ENCODE assay signal across 24 cellular contexts in genomic region chr15:62841891-62842559, GRCh38.
DNase-seq lines count a peak whose midpoint lies in the region; ATAC-seq and TF ChIP-seq lines count a peak whose summit lies in the region.
"Had no signal": no experiment of that assay in that cellular context is flagged by ENCODE, and none has a peak within 500 bp of the region (broad histone marks: within the 10 kb centered on the region; RNA-seq: fewer than 3 reads in every experiment).

No MANE protein-coding gene starts in this region.

- TF ChIP-seq RAD21 in IMR-90 (IDR thresholded peaks at IDR 0.05; ENCODE audit: low read length) = no peak

- no peak overlapping the region for H2AFZ ChIP-seq in IMR-90 (replicated peaks; ENCODE audit: low read length, poor library complexity)

- H3K27me3 Mint-ChIP-seq in activated CD8-positive, alpha-beta memory T cell treated with anti-CD3 and anti-CD28 coated beads, Interleukin-2, amount 10 ng/mL, durations not matched to agents 7 days and 5 days = peaks cover 2% of the 10 kb centered on the region
- H3K27me3 Mint-ChIP-seq: activated naive CD8-positive, alpha-beta T cell had no signal

- H4K8ac ChIP-seq in IMR-90 (ENCODE audit: low read depth in 2 of 2, low read length in 2 of 2) = no peak overlapping the region

- CTCF ChIA-PET in IMR-90 (lab: Yijun Ruan, JAX) = interaction anchor here (1.3 kb wide), 1 partner anchor 12 kb away, joined by 3 read pairs; no protein-coding TSS in a partner anchor
- CTCF ChIA-PET in activated CD8-positive, alpha-beta memory T cell treated with anti-CD3 and anti-CD28 coated beads, Interleukin-2, amount 10 ng/mL, durations not matched to agents 7 days and 5 days (lab: Charles Lee) = no interaction called here

- no peak for DNase-seq in IMR-90
- no peak for DNase-seq in left colon
- DNase-seq in activated CD8-positive, alpha-beta memory T cell treated with anti-CD3 and anti-CD28 coated beads, Interleukin-2, amount 10 ng/mL, durations not matched to agents 7 days and 5 days = no peak
- no peak for DNase-seq in activated T-cell treated with anti-CD3 and anti-CD28 coated beads for 4 hours
- DNase-seq in stimulated activated CD4-positive, alpha-beta T cell treated with anti-CD3 and anti-CD28 coated beads, Interleukin-15, amount 100 ng/mL, for 24 hours = no peak
- DNase-seq: activated CD4-positive, CD25-positive, alpha-beta regulatory T cell; activated CD8-positive, alpha-beta memory T cell treated with anti-CD3 and anti-CD28 coated beads, Interleukin-2, amount 50 U/mL, for 4 hours; aorta; DMS53; foreskin keratinocyte; H9; hippocampal formation; mucosa of descending colon; NCI-H1092 treated with DMSO at 0.1 percent for 48 hours; NCI-H2029; NCI-H524 treated with DMSO at 0.1 percent for 48 hours; NK-92 treated with Interleukin-12 subunit alpha and Interleukin-12 subunit beta, amount 100 ng/mL, for 24 hours; stimulated activated naive CD4-positive, alpha-beta T cell treated with Interleukin-2 at 50 U/mL for 16 hours; thyroid gland had no signal

- H3K9ac ChIP-seq in IMR-90 (ENCODE audit: low read depth, low read length) (no peak overlapping the region), rectal smooth muscle tissue (ENCODE audit: low read length) (no peak overlapping the region)
- H3K9ac ChIP-seq: BLaER1 treated with 17β-estradiol and CSF1 and Interleukin-3, amounts not matched to agents 10 nM and 100 nM had no signal

- H3K9me3 Mint-ChIP-seq in activated CD8-positive, alpha-beta memory T cell treated with anti-CD3 and anti-CD28 coated beads, Interleukin-2, amount 10 ng/mL, durations not matched to agents 7 days and 5 days (ENCODE audit: low read depth) = no peaks in the 10 kb centered on the region
- H3K9me3 Mint-ChIP-seq: H9 had no signal

- H3K14ac ChIP-seq in IMR-90 (replicated peaks; ENCODE audit: low read depth, low read length) = 0 out of 2 replicates have a peak overlapping the region, but pooled peaks have one; percentile 10

- no peak overlapping the region for H3K4ac ChIP-seq in IMR-90 (ENCODE audit: low read depth, low read length)

- peak overlapping the region; percentile 40; the same call in 1 of the 2 replicates for H2BK20ac ChIP-seq in IMR-90 (ENCODE audit: low read depth, low read length)

- H3K36me3 ChIP-seq in IMR-90 (ENCODE audit: control insufficient read depth, insufficient read depth, low read length) (peaks cover 11% of the 10 kb centered on the region; the same call in 1 of the 2 replicates), gastroesophageal sphincter (peaks cover 0 to 53% of the 10 kb centered on the region in 2 donors), rectal smooth muscle tissue (ENCODE audit: control insufficient read depth, insufficient read depth, low read length) (peaks cover 22% of the 10 kb centered on the region)

- POLR2A ChIA-PET in IMR-90 (lab: Charles Lee; ENCODE audit: unreplicated experiment) = no interaction called here

- H3K36me3 Mint-ChIP-seq in activated CD8-positive, alpha-beta memory T cell treated with anti-CD3 and anti-CD28 coated beads, Interleukin-2, amount 10 ng/mL, durations not matched to agents 7 days and 5 days = no peaks in the 10 kb centered on the region
- H3K36me3 Mint-ChIP-seq: activated naive CD8-positive, alpha-beta T cell had no signal

- no peaks in the 10 kb centered on the region for H4K20me1 ChIP-seq in IMR-90 (ENCODE audit: insufficient read depth, low read length)
- H4K20me1 ChIP-seq: BLaER1 treated with 17β-estradiol and CSF1 and Interleukin-3, amounts not matched to agents 10 nM and 100 nM had no signal

- H3K27ac ChIP-seq in IMR-90 (ENCODE audit: insufficient read depth, low read length) (no peak overlapping the region), gastroesophageal sphincter (peak overlapping the region; percentile 40 to 68 (median 64)), rectal smooth muscle tissue (ENCODE audit: low read depth, low read length) (peak overlapping the region; percentile 51)
- H3K27ac ChIP-seq: BLaER1 treated with 17β-estradiol and CSF1 and Interleukin-3, amounts not matched to agents 10 nM and 100 nM; foreskin keratinocyte; thyroid gland had no signal

- intact Hi-C loops in IMR-90 (cut with micrococcal nuclease) (no loop called here), left colon (cut with DNase I, micrococcal nuclease) (loop anchor here in 1 of 2 donors (10.0 kb wide), 2 partner anchors 63 to 67 kb away; no protein-coding TSS in a partner anchor)

- H3K4me2 ChIP-seq in IMR-90 (ENCODE audit: low read depth, low read length) = no peak overlapping the region
- H3K4me2 ChIP-seq: BLaER1 treated with 17β-estradiol and CSF1 and Interleukin-3, amounts not matched to agents 10 nM and 100 nM had no signal

- TF ChIP-seq CTCF in IMR-90 (conservative IDR thresholded peaks at IDR 0.05; ENCODE audit: low read depth, low read length) (no peak), gastroesophageal sphincter (IDR thresholded peaks at IDR 0.05) (no peak)

- no peak for TF ChIP-seq POLR2A in IMR-90 (IDR thresholded peaks at IDR 0.05; ENCODE audit: low read depth, low read length)
- no peak for TF ChIP-seq POLR2A in gastroesophageal sphincter (IDR thresholded peaks at IDR 0.05)

- H3K4me1 ChIP-seq in IMR-90 (ENCODE audit: control insufficient read depth, insufficient read depth, low read length) (peaks cover 3% of the 10 kb centered on the region; the same call in 1 of the 2 replicates), gastroesophageal sphincter (peaks cover 0 to 31% (median 0%) of the 10 kb centered on the region in 3 donors), rectal smooth muscle tissue (ENCODE audit: control insufficient read depth, insufficient read depth, low read length) (no peaks in the 10 kb centered on the region)
- H3K4me1 ChIP-seq: BLaER1 treated with 17β-estradiol and CSF1 and Interleukin-3, amounts not matched to agents 10 nM and 100 nM; foreskin keratinocyte; thyroid gland had no signal

- WGBS in IMR-90 (ENCODE audit: extremely low coverage in 2 of 2, insufficient read length in 1 of 2), 2 experiments = 90% methylated on average over 3 of the region's 10 CpGs; no CpG with 5 or more reads in 1 of the 2 experiments
- 47 to 69% methylated on average over 7 to 10 of the region's 10 CpGs for WGBS in gastroesophageal sphincter (ENCODE audit: low coverage in 1 of 2), 2 donors

- H3K79me1 ChIP-seq in IMR-90 (ENCODE audit: low read depth in 1 of 2, low read length in 2 of 2) = 0 out of 4 replicates have a peak, but pooled peaks cover 0 to 3% of the 10 kb centered on the region in 2 experiments

- no peak for TF ChIP-seq EP300 in gastroesophageal sphincter (IDR thresholded peaks at IDR 0.05)

- no peak overlapping the region for H2AK9ac ChIP-seq in IMR-90 (replicated peaks; ENCODE audit: low read depth, low read length, poor library complexity)

- H3K4me1 Mint-ChIP-seq in activated CD8-positive, alpha-beta memory T cell treated with anti-CD3 and anti-CD28 coated beads, Interleukin-2, amount 10 ng/mL, durations not matched to agents 7 days and 5 days = no peaks in the 10 kb centered on the region

- ATAC-seq in IMR-90 (ENCODE audit: low read depth) (no peak), gastroesophageal sphincter (peak; percentile 22), left colon (peak; percentile 58)
- no peak for ATAC-seq in activated CD8-positive, alpha-beta memory T cell treated with anti-CD3 and anti-CD28 coated beads, Interleukin-2, amount 10 ng/mL, durations not matched to agents 7 days and 5 days
- ATAC-seq: esophagus mucosa, foreskin keratinocyte, mucosa of descending colon had no signal

- H2BK120ac ChIP-seq in IMR-90 (ENCODE audit: low read depth, low read length) = 0 out of 2 replicates have a peak overlapping the region, but pooled peaks have one; percentile 10

- H3K27me3 ChIP-seq in IMR-90 (ENCODE audit: control insufficient read depth, insufficient read depth, low read length) (no peaks in the 10 kb centered on the region), gastroesophageal sphincter (no peaks in the 10 kb centered on the region), rectal smooth muscle tissue (ENCODE audit: control insufficient read depth, insufficient read depth, low read length) (no peaks in the 10 kb centered on the region)
- H3K27me3 ChIP-seq: BLaER1 treated with 17β-estradiol and CSF1 and Interleukin-3, amounts not matched to agents 10 nM and 100 nM; foreskin keratinocyte; thyroid gland had no signal

- peak overlapping the region; percentile 58; the same call in 1 of the 2 replicates for H2AK5ac ChIP-seq in IMR-90 (ENCODE audit: low read depth, low read length)

- no peak overlapping the region for H3K4me3 ChIP-seq in IMR-90 (ENCODE audit: insufficient read depth, low read depth, low read length)
- H3K4me3 ChIP-seq in gastroesophageal sphincter = no peak overlapping the region
- H3K4me3 ChIP-seq in rectal smooth muscle tissue (ENCODE audit: low read length) = no peak overlapping the region
- H3K4me3 ChIP-seq: BLaER1 treated with 17β-estradiol and CSF1 and Interleukin-3, amounts not matched to agents 10 nM and 100 nM; mucosa of descending colon; thyroid gland had no signal

- in situ Hi-C loops in IMR-90 (cut with MboI; ENCODE audit: low sequenced_read_pairs) = no loop called here

- no peak overlapping the region for H2BK15ac ChIP-seq in IMR-90 (ENCODE audit: low read depth, low read length)

- no peak overlapping the region for H3K18ac ChIP-seq in IMR-90 (ENCODE audit: low read depth, low read length)

- H3K4me3 Mint-ChIP-seq in activated CD8-positive, alpha-beta memory T cell treated with anti-CD3 and anti-CD28 coated beads, Interleukin-2, amount 10 ng/mL, durations not matched to agents 7 days and 5 days = no peak overlapping the region
- H3K4me3 Mint-ChIP-seq: activated naive CD8-positive, alpha-beta T cell; H9 had no signal

- no peak overlapping the region for H3K56ac ChIP-seq in IMR-90 (ENCODE audit: extremely low read depth, insufficient read depth, low read length)

- dilution Hi-C loops in IMR-90 (cut with HindIII; ENCODE audit: low sequenced_read_pairs, unreplicated experiment) = no loop called here

- H3K23ac ChIP-seq in IMR-90 (ENCODE audit: low read depth, low read length) = 0 out of 2 replicates have a peak overlapping the region, but pooled peaks have one; percentile 3

- peaks cover 5% of the 10 kb centered on the region for H3K9me1 ChIP-seq in IMR-90 (ENCODE audit: insufficient read depth, low read length)

- no TSS peak for BruUV-seq in IMR-90 (replicated peaks; lab: Mats Ljungman, UMichigan)

- H3K27ac Mint-ChIP-seq in activated CD8-positive, alpha-beta memory T cell treated with anti-CD3 and anti-CD28 coated beads, Interleukin-2, amount 10 ng/mL, durations not matched to agents 7 days and 5 days = no peak overlapping the region
- H3K27ac Mint-ChIP-seq: activated naive CD8-positive, alpha-beta T cell had no signal

- H2BK5ac ChIP-seq in IMR-90 (ENCODE audit: low read depth, low read length, poor library complexity, severe bottlenecking) = no peak overlapping the region

- no peaks in the 10 kb centered on the region for H3K9me3 ChIP-seq in IMR-90 (ENCODE audit: control insufficient read depth, insufficient read depth, low read length)
- H3K9me3 ChIP-seq in gastroesophageal sphincter = no peaks in the 10 kb centered on the region
- H3K9me3 ChIP-seq: BLaER1 treated with 17β-estradiol and CSF1 and Interleukin-3, amounts not matched to agents 10 nM and 100 nM; mucosa of descending colon; thyroid gland had no signal

- no peak overlapping the region; the same call in 1 of the 2 replicates for H4K91ac ChIP-seq in IMR-90 (ENCODE audit: insufficient read depth, low read depth, low read length)

- no peak overlapping the region for H4K5ac ChIP-seq in IMR-90 (ENCODE audit: low read depth, low read length)

Comparison
In these comparisons a context has a peak if more than half of its experiments do, and no peak if none do; other contexts are left out.
1. ATAC-seq: peak in gastroesophageal sphincter (single experiment) and left colon (single experiment); none in IMR-90 (single experiment) and activated CD8-positive, alpha-beta memory T cell treated with anti-CD3 and anti-CD28 coated beads, Interleukin-2, amount 10 ng/mL, durations not matched to agents 7 days and 5 days (single experiment).